ENCODE assay signal across 26 cellular contexts in the genomic region with DNA sequence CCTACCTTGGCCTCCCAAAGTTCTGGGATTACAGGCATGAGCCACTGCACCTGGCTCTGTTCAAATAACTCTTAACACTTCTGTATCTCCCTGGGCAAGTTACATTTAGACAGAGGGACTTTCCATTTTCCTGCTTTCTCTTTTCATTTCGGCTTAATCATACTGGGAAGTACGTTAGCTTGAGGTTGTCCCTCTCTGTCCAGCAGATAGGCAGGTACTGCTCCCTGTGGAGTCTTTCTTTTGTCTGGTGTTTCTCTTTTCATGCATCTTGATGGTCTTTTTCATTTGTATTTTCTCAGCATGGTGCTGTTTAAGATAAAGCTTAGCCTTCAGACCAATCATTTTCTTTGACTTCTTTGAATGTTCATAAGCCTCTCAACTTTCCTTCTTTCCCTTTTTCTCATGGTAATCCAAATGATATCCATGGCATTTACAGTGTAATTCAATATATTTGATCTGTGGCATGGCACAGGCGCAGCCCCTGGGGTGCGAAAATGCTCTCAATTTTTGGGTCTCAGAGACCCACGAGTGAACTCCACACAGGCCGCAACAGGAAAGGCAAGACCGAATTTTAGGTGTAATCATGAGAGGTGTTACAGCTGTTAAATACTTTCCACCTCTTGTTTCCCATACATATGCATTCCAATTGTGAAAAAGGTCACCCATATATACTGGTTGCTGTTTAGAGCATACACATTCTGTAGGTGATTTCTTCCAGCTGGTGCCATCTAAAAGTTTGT.
"Had no signal": no experiment of that assay in that cellular context is flagged by ENCODE, and none has a peak within 500 bp of the region (broad histone marks: within the 10 kb centered on the region; RNA-seq: fewer than 3 reads in every experiment).

No MANE protein-coding gene starts in this region.

- H3K27me3 ChIP-seq: adrenal gland, ascending aorta, brain microvascular endothelial cell, esophagus muscularis mucosa, hepatocyte, ovary, spleen, vagina had no signal

- H3K9me3 ChIP-seq: ascending aorta, esophagus muscularis mucosa, lower lobe of right lung, ovary, prostate gland, spleen, thoracic aorta, vagina had no signal

- H3K27ac Mint-ChIP-seq: activated CD4-positive, alpha-beta T cell treated with anti-CD3 and anti-CD28 coated beads, Interleukin-2, amount 10 ng/mL, durations not matched to agents 7 days and 5 days; activated CD8-positive, alpha-beta memory T cell treated with anti-CD3 and anti-CD28 coated beads, Interleukin-2, amount 10 ng/mL, durations not matched to agents 7 days and 5 days; activated CD8-positive, alpha-beta T cell treated with anti-CD3 and anti-CD28 coated beads for 36 hours; activated naive CD8-positive, alpha-beta T cell; activated T-helper 2 cell treated with anti-CD3 and anti-CD28 coated beads, Interferon-gamma antibody, Interleukin-2, Interleukin-4, amounts not matched to agents 10 μg/mL and 5 μg/mL and 100 μg/mL, durations not matched to agents 14 hours and 24 hours and 36 hours; effector memory CD8-positive, alpha-beta T cell; type B pancreatic cell had no signal

- ATAC-seq: activated CD8-positive, alpha-beta memory T cell treated with anti-CD3 and anti-CD28 coated beads, Interleukin-2, amount 10 ng/mL, durations not matched to agents 7 days and 5 days; activated CD8-positive, alpha-beta T cell treated with anti-CD3 and anti-CD28 coated beads for 36 hours; effector memory CD8-positive, alpha-beta T cell; left lobe of liver; lower lobe of right lung had no signal

- H3K36me3 ChIP-seq: brain microvascular endothelial cell, ovary, prostate gland had no signal

- H3K27ac ChIP-seq: adrenal gland, ascending aorta, brain microvascular endothelial cell, esophagus muscularis mucosa, hepatocyte, lower lobe of right lung, ovary, prostate gland, spleen, thoracic aorta, vagina had no signal

- DNase-seq: activated CD4-positive, alpha-beta T cell treated with anti-CD3 and anti-CD28 coated beads, Interleukin-2, amount 10 ng/mL, durations not matched to agents 7 days and 5 days; activated CD4-positive, CD25-positive, alpha-beta regulatory T cell treated with anti-CD3 and anti-CD28 coated beads, Interleukin-2, amount 50 U/mL, for 72 hours; activated CD8-positive, alpha-beta memory T cell treated with anti-CD3 and anti-CD28 coated beads, Interleukin-2, amount 10 ng/mL, durations not matched to agents 7 days and 5 days; activated CD8-positive, alpha-beta T cell treated with anti-CD3 and anti-CD28 coated beads for 36 hours; activated naive CD4-positive, alpha-beta T cell; adrenal gland; brain microvascular endothelial cell; central memory CD4-positive, alpha-beta T cell; effector memory CD8-positive, alpha-beta T cell; glutamatergic neuron; lower lobe of right lung; naive B cell; ovary; spleen; stimulated activated CD4-positive, alpha-beta T cell treated with anti-CD3 and anti-CD28 coated beads, Interleukin-4, amount 100 ng/mL, for 1 hour; stimulated activated naive CD4-positive, alpha-beta T cell had no signal

- H3K4me3 ChIP-seq: adrenal gland, ascending aorta, esophagus muscularis mucosa, hepatocyte, lower lobe of right lung, ovary, prostate gland, spleen, thoracic aorta, vagina had no signal

- H3K9me3 Mint-ChIP-seq: activated CD4-positive, alpha-beta T cell treated with anti-CD3 and anti-CD28 coated beads, Interleukin-2, amount 10 ng/mL, durations not matched to agents 7 days and 5 days; activated CD8-positive, alpha-beta T cell treated with anti-CD3 and anti-CD28 coated beads for 36 hours; activated T-helper 2 cell treated with anti-CD3 and anti-CD28 coated beads, Interferon-gamma antibody, Interleukin-2, Interleukin-4, amounts not matched to agents 10 μg/mL and 5 μg/mL and 100 μg/mL, durations not matched to agents 14 hours and 24 hours and 36 hours; effector memory CD8-positive, alpha-beta T cell; naive B cell; type B pancreatic cell had no signal

- H3K4me1 Mint-ChIP-seq: activated CD4-positive, alpha-beta T cell treated with anti-CD3 and anti-CD28 coated beads, Interleukin-2, amount 10 ng/mL, durations not matched to agents 7 days and 5 days; activated CD8-positive, alpha-beta memory T cell treated with anti-CD3 and anti-CD28 coated beads, Interleukin-2, amount 10 ng/mL, durations not matched to agents 7 days and 5 days; naive B cell had no signal

- H3K4me3 Mint-ChIP-seq: activated CD4-positive, alpha-beta T cell treated with anti-CD3 and anti-CD28 coated beads, Interleukin-2, amount 10 ng/mL, durations not matched to agents 7 days and 5 days; activated CD8-positive, alpha-beta memory T cell treated with anti-CD3 and anti-CD28 coated beads, Interleukin-2, amount 10 ng/mL, durations not matched to agents 7 days and 5 days; activated CD8-positive, alpha-beta T cell treated with anti-CD3 and anti-CD28 coated beads for 36 hours; activated naive CD8-positive, alpha-beta T cell; effector memory CD8-positive, alpha-beta T cell; type B pancreatic cell had no signal

- H3K4me2 ChIP-seq: hepatocyte had no signal

- H2AFZ ChIP-seq: hepatocyte had no signal

- H3K4me1 ChIP-seq: ascending aorta, lower lobe of right lung, prostate gland had no signal

- H3K27me3 Mint-ChIP-seq: activated CD4-positive, alpha-beta T cell treated with anti-CD3 and anti-CD28 coated beads, Interleukin-2, amount 10 ng/mL, durations not matched to agents 7 days and 5 days; activated CD8-positive, alpha-beta memory T cell treated with anti-CD3 and anti-CD28 coated beads, Interleukin-2, amount 10 ng/mL, durations not matched to agents 7 days and 5 days; activated CD8-positive, alpha-beta T cell treated with anti-CD3 and anti-CD28 coated beads for 36 hours; activated naive CD8-positive, alpha-beta T cell; effector memory CD8-positive, alpha-beta T cell; naive B cell; type B pancreatic cell had no signal

- H3K79me2 ChIP-seq: hepatocyte had no signal
